ENCODE assay signal across 8 cellular contexts in the genomic region with DNA sequence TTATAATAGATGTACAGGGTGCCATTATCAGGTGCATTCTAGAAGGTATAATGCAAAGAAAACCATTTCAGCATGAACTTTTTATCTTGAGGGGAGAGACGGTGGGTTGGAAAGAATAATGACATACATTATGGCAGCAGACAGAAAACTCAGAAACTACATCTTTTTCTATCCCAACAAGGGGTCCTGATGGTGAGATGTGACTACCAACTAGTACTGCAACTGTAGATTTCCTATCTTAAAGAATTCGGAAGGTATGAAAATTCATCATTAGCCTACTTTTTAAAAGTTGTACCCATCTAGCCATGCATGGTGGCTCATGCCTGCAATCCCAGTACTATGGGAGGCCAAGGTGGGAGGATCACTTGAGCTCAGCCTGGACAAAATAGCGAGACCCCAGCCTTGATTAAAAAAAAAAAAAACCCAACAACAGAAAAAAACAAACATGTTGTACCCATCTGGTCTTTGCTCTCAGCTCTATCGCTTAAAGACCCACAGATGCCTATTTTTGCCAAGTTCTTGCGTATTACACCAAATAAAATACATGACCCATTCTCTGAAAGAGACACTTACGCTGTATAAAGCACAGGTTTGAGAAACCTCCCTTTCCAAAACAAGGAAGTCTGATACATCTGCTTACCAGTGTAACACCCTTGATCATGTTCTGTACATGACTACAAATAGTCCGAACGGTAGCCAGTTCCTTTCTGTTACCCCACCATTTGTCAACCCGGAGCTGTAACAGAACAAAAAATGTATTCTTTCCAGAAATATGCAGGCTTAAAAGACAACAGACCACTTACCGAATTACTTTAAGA. TPM values are rescaled to one million over a fixed set of nuclear protein-coding genes. Genes with fewer than 3 reads are reported as not detected.
DNase-seq lines count a peak whose midpoint lies in the region; ATAC-seq and TF ChIP-seq lines count a peak whose summit lies in the region.

No MANE protein-coding gene starts in this region.

- H3K9me3 Mint-ChIP-seq in central memory CD8-positive, alpha-beta T cell: no peaks in the 10 kb centered on the region
- peaks cover 0 to 6% (median 0%) of the 10 kb centered on the region in 11 donors for H3K9me3 Mint-ChIP-seq in naive thymus-derived CD4-positive, alpha-beta T cell

- H3K27ac ChIP-seq in naive thymus-derived CD4-positive, alpha-beta T cell (ENCODE audit: low read depth, low read length): peak overlapping the region; percentile 95

- peak overlapping the region; percentile 89 for H3K4me3 ChIP-seq in AG10803 (ENCODE audit: low read length)
- H3K4me3 ChIP-seq in naive thymus-derived CD4-positive, alpha-beta T cell (ENCODE audit: low read length): peak overlapping the region; percentile 85

- H3K4me1 ChIP-seq in naive thymus-derived CD4-positive, alpha-beta T cell (ENCODE audit: control insufficient read depth in 2 of 2, insufficient read depth in 2 of 2, low read length in 2 of 2): peaks cover 17 to 19% of the 10 kb centered on the region in 2 donors

- H3K4me1 Mint-ChIP-seq in central memory CD8-positive, alpha-beta T cell: peaks cover 24% of the 10 kb centered on the region
- peaks cover 8 to 65% (median 45%) of the 10 kb centered on the region in 7 donors for H3K4me1 Mint-ChIP-seq in naive thymus-derived CD4-positive, alpha-beta T cell

- H3K36me3 ChIP-seq in naive thymus-derived CD4-positive, alpha-beta T cell (ENCODE audit: control insufficient read depth in 2 of 3, insufficient read depth in 3 of 3, low read length in 3 of 3): peaks cover 16 to 52% (median 43%) of the 10 kb centered on the region in 3 experiments

- H3K27me3 ChIP-seq in naive thymus-derived CD4-positive, alpha-beta T cell (ENCODE audit: control insufficient read depth in 2 of 2, insufficient read depth in 2 of 2, low read length in 2 of 2): no peaks in the 10 kb centered on the region

- DNase-seq in AG10803 (ENCODE audit: low read depth) (no peak), KBM-7 (peak; percentile 28), middle frontal gyrus (ENCODE audit: extremely low spot score, low spot score) (no peak), NCI-H446 (lab: John Stamatoyannopoulos, UW) (no peak)
- DNase-seq in central memory CD8-positive, alpha-beta T cell (ENCODE audit: low spot score in 2 of 2): no peak
- DNase-seq in naive thymus-derived CD4-positive, alpha-beta T cell: no peak
- no peak for DNase-seq in effector CD4-positive, alpha-beta T cell

- peak overlapping the region; percentile 100 for H3K27ac Mint-ChIP-seq in central memory CD8-positive, alpha-beta T cell (ENCODE audit: low read depth)
- peak overlapping the region; percentile 98 to 100 (median 99) for H3K27ac Mint-ChIP-seq in naive thymus-derived CD4-positive, alpha-beta T cell

- in situ Hi-C loops in KBM-7 (cut with MboI; ENCODE audit: low pct_unique_long_range_greater_than_20kb, low sequenced_read_pairs): no loop called here

- H3K9me3 ChIP-seq in naive thymus-derived CD4-positive, alpha-beta T cell (ENCODE audit: control insufficient read depth in 2 of 3, low read length in 3 of 3): no peaks in the 10 kb centered on the region

- H3K36me3 Mint-ChIP-seq in central memory CD8-positive, alpha-beta T cell (ENCODE audit: insufficient read depth): peaks cover 76% of the 10 kb centered on the region
- H3K36me3 Mint-ChIP-seq in naive thymus-derived CD4-positive, alpha-beta T cell: peaks cover 6 to 55% (median 45%) of the 10 kb centered on the region in 5 donors

- intact Hi-C loops in naive thymus-derived CD4-positive, alpha-beta T cell (cut with micrococcal nuclease): loop anchor here (5.0 to 10.0 kb wide), 4 partner anchors 105 to 1770 kb away; partner anchors contain the start of genes RELL1 (in 1 of the 2) and TMEM156 (in 1 of the 2)

- no peaks in the 10 kb centered on the region for H3K27me3 Mint-ChIP-seq in central memory CD8-positive, alpha-beta T cell
- peaks cover 0 to 2% (median 0%) of the 10 kb centered on the region in 5 donors for H3K27me3 Mint-ChIP-seq in naive thymus-derived CD4-positive, alpha-beta T cell

- POLR2A ChIA-PET in naive thymus-derived CD4-positive, alpha-beta T cell (lab: Charles Lee): interaction anchor here (0.6 to 3.0 kb wide), 8 partner anchors 10 to 696 kb away, joined by 3 to 29 read pairs (median 6); partner anchors contain the start of genes RFC1 and UGDH

- TF ChIP-seq CTCF in AG10803 (conservative IDR thresholded peaks at IDR 0.05; ENCODE audit: low read length): no peak

- CTCF ChIA-PET in naive thymus-derived CD4-positive, alpha-beta T cell (lab: Charles Lee): interaction anchor here (0.7 to 1.3 kb wide), 2 partner anchors 12 to 521 kb away, joined by 5 to 7 read pairs; partner anchors contain the start of gene PDS5A

- no peak for ATAC-seq in central memory CD8-positive, alpha-beta T cell (replicated peaks; ENCODE audit: extremely low read depth, poor library complexity, severe bottlenecking)
- no peak for ATAC-seq in naive thymus-derived CD4-positive, alpha-beta T cell
- no peak for ATAC-seq in HG02840 (IDR thresholded peaks at IDR 0.05; ENCODE audit: low FRiP score, unreplicated experiment)

- H3K4me3 Mint-ChIP-seq in central memory CD8-positive, alpha-beta T cell: peak overlapping the region; percentile 97
- H3K4me3 Mint-ChIP-seq in naive thymus-derived CD4-positive, alpha-beta T cell: peak overlapping the region; percentile 84 to 99 (median 95)

RNA-seq across cellular contexts. Expression of gene RPL9, which starts 1.6 kb away (rescaled TPM):
- 1,000 to 10,000 TPM; 1,414 to 3,398 (median 2,567) TPM for total RNA-seq in naive thymus-derived CD4-positive, alpha-beta T cell
- 1,000 to 10,000 TPM; 3,310 to 3,365 TPM for polyA plus RNA-seq in naive thymus-derived CD4-positive, alpha-beta T cell

RNA-seq across cellular contexts. Expression of gene LIAS, which starts 1.7 kb away (rescaled TPM):
- total RNA-seq in naive thymus-derived CD4-positive, alpha-beta T cell: 10 to 100 TPM; 14.5 to 27.8 (median 16.4) TPM
- 10 to 100 TPM; 12.5 to 16.4 TPM for polyA plus RNA-seq in naive thymus-derived CD4-positive, alpha-beta T cell

RNA-seq across cellular contexts. Expression of gene KLB, which starts 50.4 kb away (rescaled TPM):
- not detected for total RNA-seq in naive thymus-derived CD4-positive, alpha-beta T cell
- under 1 TPM in 1 of 2 donors, not detected in 1; 0.07 TPM for polyA plus RNA-seq in naive thymus-derived CD4-positive, alpha-beta T cell
